In genomic region chr9:1009101-1009707, GRCh38 we compare ENCODE assay signal across 1 cellular context.
TF ChIP-seq lines count a peak whose summit lies in the region.

No MANE protein-coding gene starts in this region.

TF ChIP-seq in K562, 482 proteins besides CTCF, POLR2A, EP300 and RAD21 (continued from another document):
- TF ChIP-seq U2AF1 (optimal IDR thresholded peaks at IDR 0.05; ENCODE audit: low read depth, low read length), result no peak
- TF ChIP-seq MBD1 (CRISPR knock-in tag; IDR thresholded peaks at IDR 0.05), result no peak
- TF ChIP-seq ETV6 (IDR thresholded peaks at IDR 0.05; ENCODE audit: borderline replicate concordance in 1 of 2, low read depth in 2 of 2, low read length in 1 of 2), result no peak
- TF ChIP-seq ETV6 (CRISPR knock-in tag; IDR thresholded peaks at IDR 0.05; ENCODE audit: borderline replicate concordance), result no peak
- TF ChIP-seq IRF2 (CRISPR knock-in tag; IDR thresholded peaks at IDR 0.05), result no peak
- peak; percentile 65 for TF ChIP-seq SMC3 (conservative IDR thresholded peaks at IDR 0.05; ENCODE audit: insufficient read depth, low read depth, low read length)
- no peak for TF ChIP-seq CBX1 (IDR thresholded peaks at IDR 0.05; ENCODE audit: low read depth)
- TF ChIP-seq ZNF511 (CRISPR knock-in tag; IDR thresholded peaks at IDR 0.05), result no peak
TF ChIP-seq in K562: peak in this region for 4.
